ENCODE assay signal across 10 cellular contexts in genomic region chr9:72807765-72808445, GRCh38.
DNase-seq lines count a peak whose midpoint lies in the region; ATAC-seq, FAIRE-seq and TF ChIP-seq lines count a peak whose summit lies in the region.
"Had no signal": no experiment of that assay in that cellular context is flagged by ENCODE, and none has a peak within 500 bp of the region (broad histone marks: within the 10 kb centered on the region; RNA-seq: fewer than 3 reads in every experiment).

No MANE protein-coding gene starts in this region.

- POLR2A ChIA-PET in HepG2 (lab: Yijun Ruan, JAX) = no interaction called here
- POLR2A ChIA-PET in H1 (lab: Charles Lee; ENCODE audit: partially characterized antibody) = no interaction called here

- peak; percentile 22 for DNase-seq in HepG2 (ENCODE audit: low spot score)
- DNase-seq in right lobe of liver = no peak
- DNase-seq in NCI-H69 (lab: John Stamatoyannopoulos, UW) = peak; percentile 62
- DNase-seq in H1 (ENCODE audit: low read depth in 1 of 2, low spot score in 2 of 2) = peak in 1 of 2 experiments; percentile 64
- DNase-seq in activated T-cell treated with anti-CD3 and anti-CD28 coated beads for 4 hours = no peak
- DNase-seq in GM19239 (ENCODE audit: insufficient read length, low spot score) = no peak
- no peak for DNase-seq in stimulated activated CD4-positive, alpha-beta T cell treated with anti-CD3 and anti-CD28 coated beads, Interleukin-15, amount 100 ng/mL, for 24 hours
- DNase-seq: activated CD4-positive, alpha-beta T cell treated with anti-CD3 and anti-CD28 coated beads for 48 hours; stimulated activated naive CD4-positive, alpha-beta T cell treated with Interleukin-2 at 50 U/mL for 16 hours had no signal

- H3K9ac ChIP-seq in HepG2 (ENCODE audit: insufficient read depth, low read depth, low read length) (no peak overlapping the region), H1 (replicated peaks in 1 of 4; ENCODE audit: extremely low read depth in 1 of 4, low read depth in 3 of 4, low read length in 3 of 4) (no peak overlapping the region)

- H3K56ac ChIP-seq in H1 (replicated peaks; ENCODE audit: insufficient read length, low read depth, low read length) = no peak overlapping the region

- no peak for TF ChIP-seq RAD21 in HepG2 (CRISPR knock-in tag; IDR thresholded peaks at IDR 0.05)
- peak; percentile 34 to 50; a peak in 3 of 4 replicates for TF ChIP-seq RAD21 in H1 (IDR thresholded peaks at IDR 0.05 in 1 of 2, conservative IDR thresholded peaks at IDR 0.05 in 1 of 2; ENCODE audit: low read depth in 2 of 2, low read length in 2 of 2)

- H3K4me1 ChIP-seq in HepG2 (ENCODE audit: insufficient read depth, low read length) (peaks cover 11% of the 10 kb centered on the region; the same call in 1 of the 2 replicates), right lobe of liver (no peaks in the 10 kb centered on the region), H1 (replicated peaks in 1 of 4; ENCODE audit: control insufficient read depth in 3 of 4, insufficient read depth in 4 of 4, low read length in 3 of 4) (no peaks in the 10 kb centered on the region)

- H4K91ac ChIP-seq in H1 (replicated peaks; ENCODE audit: insufficient read length, low read length) = no peak overlapping the region

- H3K18ac ChIP-seq in H1 (ENCODE audit: extremely low read depth, low read length) = no peak overlapping the region

- H2BK15ac ChIP-seq in H1 (ENCODE audit: low read length) = no peak overlapping the region

- H2AFZ ChIP-seq in HepG2 (ENCODE audit: low read length) (no peak overlapping the region), H1 (ENCODE audit: low read length) (no peak overlapping the region)

- H2BK120ac ChIP-seq in H1 (replicated peaks; ENCODE audit: low read depth, low read length) = no peak overlapping the region

- no peak overlapping the region for H2BK12ac ChIP-seq in H1 (ENCODE audit: low read depth, low read length)

- ATAC-seq in HepG2 (peak; percentile 69), right lobe of liver (no peak), GM19023 (IDR thresholded peaks at IDR 0.05; ENCODE audit: unreplicated experiment) (no peak)

- TF ChIP-seq POLR2A in HepG2 (IDR thresholded peaks at IDR 0.05; ENCODE audit: insufficient read depth in 1 of 2, low read depth in 2 of 2, low read length in 2 of 2) (no peak), right lobe of liver (IDR thresholded peaks at IDR 0.05) (no peak), H1 (IDR thresholded peaks at IDR 0.05; ENCODE audit: control extremely low read depth in 1 of 2, low read depth in 2 of 2, low read length in 2 of 2) (no peak)

- whole genome bisulfite sequencing in HepG2 (ENCODE audit: low lambda C conversion rate) = 25% methylated on average over 2 of the region's 2 CpGs
- WGBS in right lobe of liver (ENCODE audit: insufficient coverage, low coverage, low lambda C conversion rate, missing lambda C conversion rate) = 46% methylated on average over 1 of the region's 2 CpGs
- WGBS in H1 (ENCODE audit: extremely low coverage in 1 of 2, insufficient coverage in 1 of 2, insufficient read length in 1 of 2, insufficient replicate concordance in 2 of 2, low coverage in 1 of 2, low lambda C conversion rate in 2 of 2, missing lambda C conversion rate in 1 of 2), 2 experiments = 73% methylated on average over 2 of the region's 2 CpGs; no CpG with 5 or more reads in 1 of the 2 experiments

- TF ChIP-seq CTCF in HepG2 (CRISPR knock-in tag; IDR thresholded peaks at IDR 0.05) (peak; percentile 63), right lobe of liver (IDR thresholded peaks at IDR 0.05) (peak in 1 of 4 donors; percentile 28), H1 (IDR thresholded peaks at IDR 0.05; ENCODE audit: control extremely low read depth in 1 of 3, insufficient read depth in 1 of 3, low read depth in 1 of 3, low read length in 3 of 3) (peak in 2 of 3 experiments; percentile 29 to 59; a peak in 2 of 4 replicates)

- H4K8ac ChIP-seq in H1 (ENCODE audit: extremely low read depth, insufficient read depth, low read length) = no peak overlapping the region

- TF ChIP-seq EP300 in HepG2 (IDR thresholded peaks at IDR 0.05; ENCODE audit: low read depth in 2 of 2, low read length in 2 of 2) (no peak), HepG2 (CRISPR knock-in tag; IDR thresholded peaks at IDR 0.05; ENCODE audit: borderline replicate concordance) (no peak), H1 (IDR thresholded peaks at IDR 0.05; ENCODE audit: borderline replicate concordance in 1 of 2, low read depth in 2 of 2, low read length in 2 of 2) (no peak)

- no peak overlapping the region for H2BK5ac ChIP-seq in H1 (ENCODE audit: low read depth, low read length)

- H3K79me1 ChIP-seq in H1 (ENCODE audit: low read depth, low read length) = no peaks in the 10 kb centered on the region

- intact Hi-C loops in HepG2 (cut with micrococcal nuclease; ENCODE audit: unreplicated experiment) = no loop called here
- intact Hi-C loops in right lobe of liver (cut with DNase I) = no loop called here

- no peak overlapping the region for H3K27ac ChIP-seq in HepG2 (ENCODE audit: extremely low read length, insufficient read depth, low read length)
- H3K27ac ChIP-seq in right lobe of liver = no peak overlapping the region
- H3K27ac ChIP-seq in H1 (ENCODE audit: low read depth, low read length) = no peak overlapping the region

- BruUV-seq in HepG2 (replicated peaks; lab: Mats Ljungman, UMichigan) = no TSS peak

- H3K79me2 ChIP-seq in HepG2 (ENCODE audit: insufficient read depth, low read length) (no peaks in the 10 kb centered on the region), H1 (ENCODE audit: control insufficient read depth in 1 of 2, insufficient read depth in 2 of 2, low read length in 2 of 2) (no peaks in the 10 kb centered on the region)

- no peak overlapping the region for H4K5ac ChIP-seq in H1 (ENCODE audit: insufficient read length, low read depth, low read length)

- no peaks in the 10 kb centered on the region for H3K36me3 ChIP-seq in HepG2 (replicated peaks in 1 of 2; ENCODE audit: control insufficient read depth in 1 of 2, insufficient read depth in 2 of 2, low read length in 2 of 2)
- H3K36me3 ChIP-seq in right lobe of liver = no peaks in the 10 kb centered on the region
- no peaks in the 10 kb centered on the region for H3K36me3 ChIP-seq in H1 (ENCODE audit: control insufficient read depth in 2 of 4, insufficient read depth in 4 of 4, low read length in 3 of 4)

- H3K27me3 ChIP-seq in HepG2 (ENCODE audit: control insufficient read depth in 1 of 2, insufficient read depth in 2 of 2, low read length in 2 of 2) (peaks cover 0 to 6% of the 10 kb centered on the region in 2 experiments; a peak in 1 of 5 replicates), right lobe of liver (no peaks in the 10 kb centered on the region), H1 (replicated peaks in 1 of 4; ENCODE audit: control insufficient read depth in 3 of 4, extremely low read depth in 1 of 4, insufficient read depth in 3 of 4, low read length in 3 of 4) (no peaks in the 10 kb centered on the region)

- in situ Hi-C loops in HepG2 (cut with HindIII; ENCODE audit: extremely low pct_ligation_motif_present, low pct_unique_long_range_greater_than_20kb) = loop anchor here (25.0 kb wide), 1 partner anchor 771 kb away; no protein-coding TSS in a partner anchor

- no peaks in the 10 kb centered on the region for H3K23me2 ChIP-seq in H1 (ENCODE audit: low read depth, low read length)

- H3K14ac ChIP-seq in H1 (ENCODE audit: insufficient read length) = no peak overlapping the region

- H3K4me3 ChIP-seq in HepG2 (replicated peaks in 1 of 3; ENCODE audit: insufficient read depth in 1 of 3, low read depth in 2 of 3, low read length in 3 of 3) = no peak overlapping the region
- no peak overlapping the region for H3K4me3 ChIP-seq in right lobe of liver
- H3K4me3 ChIP-seq in H1 (ENCODE audit: extremely low read depth in 1 of 4, insufficient read depth in 2 of 4, low read depth in 3 of 4, low read length in 4 of 4) = no peak overlapping the region

- CTCF ChIA-PET in HepG2 (lab: Yijun Ruan, JAX; ENCODE audit: low intra/inter-chr PET ratio, low total read pairs) = interaction anchor here (0.9 to 1.3 kb wide), 2 partner anchors 15 to 274 kb away, joined by 3 to 4 read pairs; no protein-coding TSS in a partner anchor
- CTCF ChIA-PET in H1 (lab: Charles Lee; ENCODE audit: partially characterized antibody) = interaction anchor here (0.6 to 3.5 kb wide), 21 partner anchors 11 to 528 kb away, joined by 3 to 26 read pairs (median 3); no protein-coding TSS in a partner anchor

- H3K4me2 ChIP-seq in HepG2 (ENCODE audit: low read depth, low read length) (no peak overlapping the region), H1 (ENCODE audit: insufficient read depth in 1 of 2, low read depth in 2 of 2, low read length in 2 of 2) (no peak overlapping the region)

- H4K20me1 ChIP-seq in HepG2 (ENCODE audit: insufficient read depth, low read length) (no peaks in the 10 kb centered on the region), H1 (replicated peaks in 1 of 2; ENCODE audit: control insufficient read depth in 1 of 2, insufficient read depth in 2 of 2, low read length in 2 of 2) (no peaks in the 10 kb centered on the region)

- no peak overlapping the region for H2BK20ac ChIP-seq in H1 (ENCODE audit: low read length)

- H2AK5ac ChIP-seq in H1 (ENCODE audit: low read depth, low read length) = no peak overlapping the region

- H3K4ac ChIP-seq in H1 (replicated peaks; ENCODE audit: insufficient read length, low read depth, low read length) = no peak overlapping the region

- no peak overlapping the region for H3K23ac ChIP-seq in H1 (ENCODE audit: insufficient read length)

- peak; percentile 26 for FAIRE-seq in HepG2 (lab: Jason Lieb, UNC)
- FAIRE-seq in H1 (lab: Jason Lieb, UNC) = peak; percentile 50
- no peak for FAIRE-seq in GM19239 (lab: Jason Lieb, UNC)

- H3K9me3 ChIP-seq in HepG2 (ENCODE audit: low read length) = no peaks in the 10 kb centered on the region
- H3K9me3 ChIP-seq in right lobe of liver = no peaks in the 10 kb centered on the region
- H3K9me3 ChIP-seq in H1 (ENCODE audit: insufficient read depth in 2 of 2, low read depth in 1 of 2, low read length in 1 of 2) = peaks cover 0 to 16% of the 10 kb centered on the region in 2 experiments; a peak in 2 of 4 replicates

TF ChIP-seq in H1, 55 proteins besides CTCF, POLR2A, EP300 and RAD21 (continues in another document):
- no peak for TF ChIP-seq SAP30 (IDR thresholded peaks at IDR 0.05; ENCODE audit: insufficient read depth, insufficient replicate concordance, low read length)
- TF ChIP-seq CBX8 (IDR thresholded peaks at IDR 0.05; ENCODE audit: borderline replicate concordance, low read depth, low read length) = no peak
- no peak for TF ChIP-seq YY1 (IDR thresholded peaks at IDR 0.05; ENCODE audit: low read depth, low read length)
- TF ChIP-seq RXRA (IDR thresholded peaks at IDR 0.05; ENCODE audit: insufficient read depth, low read depth, low read length) = no peak

Comparison
In these comparisons a context has a peak if more than half of its experiments do, and no peak if none do; other contexts are left out.
1. DNase-seq: peak in HepG2 (single experiment) and NCI-H69 (single experiment); none in right lobe of liver (0 of 3), activated T-cell treated with anti-CD3 and anti-CD28 coated beads for 4 hours (single experiment), GM19239 (single experiment) and stimulated activated CD4-positive, alpha-beta T cell treated with anti-CD3 and anti-CD28 coated beads, Interleukin-15, amount 100 ng/mL, for 24 hours (single experiment).
2. Of the 41 proteins assayed by ChIP-seq in both HepG2 and H1: peak only in HepG2: none; only in H1: RAD21; in both: CTCF; in neither: 39.